ENCODE assay signal across 27 cellular contexts in the genomic region with DNA sequence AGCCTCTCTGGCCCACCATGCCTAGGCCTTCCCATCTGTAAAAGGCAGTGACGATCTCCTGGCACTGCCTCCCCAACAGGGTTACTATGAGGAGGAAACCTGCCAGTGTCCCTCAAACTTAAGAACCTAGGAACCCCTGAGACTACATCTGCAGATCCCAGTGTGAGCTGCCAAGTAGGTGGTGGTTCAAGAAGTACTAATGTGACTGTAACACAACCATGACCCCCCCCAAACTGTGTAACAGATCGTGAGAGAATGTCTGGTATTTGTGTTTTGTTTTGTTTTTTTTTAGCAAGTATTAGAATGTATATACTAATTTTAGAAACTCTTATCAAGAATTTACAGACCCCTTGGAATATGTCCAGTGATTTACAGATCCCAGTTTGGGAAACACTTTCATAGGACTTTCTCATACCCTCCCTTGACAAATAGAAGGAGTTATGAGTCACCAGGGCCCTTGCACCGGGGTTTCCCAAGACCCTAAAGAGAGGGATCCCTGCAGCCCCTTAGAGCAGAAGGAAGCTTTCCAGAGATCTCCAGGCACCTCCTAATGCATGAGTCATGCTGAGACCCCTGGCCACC.
DNase-seq lines count a peak whose midpoint lies in the region; ATAC-seq, FAIRE-seq and TF ChIP-seq lines count a peak whose summit lies in the region.
"Had no signal": no experiment of that assay in that cellular context is flagged by ENCODE, and none has a peak within 500 bp of the region (broad histone marks: within the 10 kb centered on the region; RNA-seq: fewer than 3 reads in every experiment).

No MANE protein-coding gene starts in this region.

- peaks cover 6% of the 10 kb centered on the region for H3K36me3 Mint-ChIP-seq in nephron (ENCODE audit: low read depth)
- H3K36me3 Mint-ChIP-seq in stimulated activated naive B cell treated with anti-CD40 and anti-IgM and Interleukin-4, amounts not matched to agents 10 μg/mL and 1 μg/mL and 100 μg/mL, for 72 hours, result no peaks in the 10 kb centered on the region
- H3K36me3 Mint-ChIP-seq: activated naive CD4-positive, alpha-beta T cell treated with anti-CD3 and anti-CD28 coated beads, Interleukin-2, amount 10 ng/mL, durations not matched to agents 7 days and 5 days had no signal

- no peaks in the 10 kb centered on the region for H3F3A ChIP-seq in PC-3 (ENCODE audit: low read length, unreplicated experiment)

- POLR2A ChIA-PET in PC-3 (lab: Charles Lee; ENCODE audit: unreplicated experiment), result no interaction called here
- POLR2A ChIA-PET in endothelial cell of umbilical vein (lab: Charles Lee), result no interaction called here

- ATAC-seq in PC-3, result no peak
- no peak for ATAC-seq in stimulated activated naive B cell treated with anti-CD40 and anti-IgM and Interleukin-4, amounts not matched to agents 10 μg/mL and 1 μg/mL and 100 μg/mL, for 72 hours (replicated peaks)
- ATAC-seq in HG03520 (IDR thresholded peaks at IDR 0.05; ENCODE audit: unreplicated experiment), result no peak

- H3K36me3 ChIP-seq in PC-3 (ENCODE audit: low read depth, low read length) (no peaks in the 10 kb centered on the region), endothelial cell of umbilical vein (ENCODE audit: control insufficient read depth in 2 of 2, extremely low read depth in 1 of 2, insufficient read depth in 2 of 2, low read length in 2 of 2) (no peaks in the 10 kb centered on the region), stomach (no peaks in the 10 kb centered on the region)
- H3K36me3 ChIP-seq: colonic mucosa, esophagus squamous epithelium, tibial artery had no signal

- TF ChIP-seq CTCF in PC-3 (conservative IDR thresholded peaks at IDR 0.05; ENCODE audit: low read depth, low read length), result no peak
- no peak for TF ChIP-seq CTCF in endothelial cell of umbilical vein (IDR thresholded peaks at IDR 0.05; ENCODE audit: extremely low read depth in 1 of 2, insufficient read depth in 1 of 2, low read depth in 1 of 2, low read length in 2 of 2)
- no peak for TF ChIP-seq CTCF in nephron (IDR thresholded peaks at IDR 0.05; ENCODE audit: unreplicated experiment in 3 of 3)
- TF ChIP-seq CTCF in stomach (IDR thresholded peaks at IDR 0.05), result no peak

- peak overlapping the region in 1 of 3 experiments; percentile 39 for H3K4me3 Mint-ChIP-seq in nephron
- no peak overlapping the region for H3K4me3 Mint-ChIP-seq in stimulated activated naive B cell treated with anti-CD40 and anti-IgM and Interleukin-4, amounts not matched to agents 10 μg/mL and 1 μg/mL and 100 μg/mL, for 72 hours
- H3K4me3 Mint-ChIP-seq: activated naive CD4-positive, alpha-beta T cell treated with anti-CD3 and anti-CD28 coated beads, Interleukin-2, amount 10 ng/mL, durations not matched to agents 7 days and 5 days; activated T-helper 1 cell treated with anti-CD3 and anti-CD28 coated beads, Interleukin-12 subunit alpha, Interleukin-12 subunit beta, Interleukin-2, Interleukin-4 antibody, amounts not matched to agents 30 ng/mL and 10 ng/mL and 1 ng/mL, durations not matched to agents 14 hours and 24 hours and 36 hours; CD4-positive, alpha-beta T cell; stimulated activated naive CD8-positive, alpha-beta T cell treated with anti-CD3 and anti-CD28 coated beads, Interleukin-15, Interleukin-2, amounts not matched to agents 100 ng/mL and 50 ng/mL, for 24 hours had no signal

- H3K4me1 ChIP-seq in PC-3 (ENCODE audit: insufficient read depth, low read length) (peaks cover 19% of the 10 kb centered on the region), endothelial cell of umbilical vein (ENCODE audit: control insufficient read depth, extremely low read depth, insufficient read depth, low read length) (no peaks in the 10 kb centered on the region), stomach (peaks cover 0 to 14% (median 3%) of the 10 kb centered on the region in 4 donors)
- H3K4me1 ChIP-seq: colonic mucosa had no signal

- H3K9me3 ChIP-seq in PC-3 (ENCODE audit: low read length) (no peaks in the 10 kb centered on the region), endothelial cell of umbilical vein (replicated peaks; ENCODE audit: control insufficient read depth, insufficient read depth, low read length) (no peaks in the 10 kb centered on the region), stomach (no peaks in the 10 kb centered on the region)
- H3K9me3 ChIP-seq: colonic mucosa, esophagus squamous epithelium, tibial artery had no signal

- DNase-seq in Daoy (ENCODE audit: low read depth), result peak; percentile 27
- DNase-seq in PC-3, result peak; percentile 51
- DNase-seq in endothelial cell of umbilical vein (ENCODE audit: low read depth, low spot score), result peak; percentile 24
- DNase-seq in AG20443 (ENCODE audit: low spot score), result no peak
- DNase-seq in stimulated activated naive B cell treated with anti-CD40 and anti-IgM and Interleukin-4, amounts not matched to agents 10 μg/mL and 1 μg/mL and 100 μg/mL, for 72 hours, result no peak
- DNase-seq in stomach, result no peak
- DNase-seq: activated CD4-positive, alpha-beta T cell treated with anti-CD3 and anti-CD28 coated beads, Interleukin-2, amount 50 U/mL, for 4 hours; activated CD4-positive, CD25-positive, alpha-beta regulatory T cell; activated naive CD4-positive, alpha-beta T cell treated with anti-CD3 and anti-CD28 coated beads, Interleukin-2, amount 10 ng/mL, durations not matched to agents 7 days and 5 days; aorta; CD4-positive, alpha-beta T cell; colonic mucosa; esophagus squamous epithelium; kidney glomerular epithelial cell; mammary epithelial cell; NCI-H1105; NCI-H2029 treated with DMSO at 0.1 percent for 48 hours; NCI-H2227 treated with DMSO at 0.1 percent for 48 hours; nucleus accumbens; SHP77 treated with DMSO at 0.1 percent for 48 hours; SW 1271; tibial artery had no signal

- no peaks in the 10 kb centered on the region for H3K79me2 ChIP-seq in PC-3 (ENCODE audit: low read length)
- no peaks in the 10 kb centered on the region for H3K79me2 ChIP-seq in endothelial cell of umbilical vein (ENCODE audit: control insufficient read depth, insufficient read depth, low read length)

- H3K27me3 Mint-ChIP-seq in nephron (ENCODE audit: low read depth), result peaks cover 8% of the 10 kb centered on the region
- H3K27me3 Mint-ChIP-seq in stimulated activated naive B cell treated with anti-CD40 and anti-IgM and Interleukin-4, amounts not matched to agents 10 μg/mL and 1 μg/mL and 100 μg/mL, for 72 hours, result no peaks in the 10 kb centered on the region
- H3K27me3 Mint-ChIP-seq: stimulated activated naive CD8-positive, alpha-beta T cell treated with anti-CD3 and anti-CD28 coated beads, Interleukin-15, Interleukin-2, amounts not matched to agents 100 ng/mL and 50 ng/mL, for 24 hours had no signal

- WGBS in stomach, 5 donors, result 46 to 60% (median 53%) methylated on average over 3 of the region's 3 CpGs

- no peak for TF ChIP-seq EP300 in stomach (IDR thresholded peaks at IDR 0.05)

- H3K27ac ChIP-seq in PC-3 (ENCODE audit: low read length) (peak overlapping the region; percentile 21), endothelial cell of umbilical vein (ENCODE audit: insufficient read depth, low read depth, low read length) (no peak overlapping the region), stomach (no peak overlapping the region)
- H3K27ac ChIP-seq: colonic mucosa, esophagus squamous epithelium, HL-60, tibial artery had no signal

- H3K9ac ChIP-seq in PC-3 (ENCODE audit: low read length) (peak overlapping the region; percentile 35; the same call in 1 of the 2 replicates), endothelial cell of umbilical vein (replicated peaks; ENCODE audit: extremely low read depth, insufficient read depth, low read length) (no peak overlapping the region)

- FAIRE-seq in endothelial cell of umbilical vein (lab: Jason Lieb, UNC), result no peak

- TF ChIP-seq POLR2A in endothelial cell of umbilical vein (IDR thresholded peaks at IDR 0.05; ENCODE audit: low read depth, low read length) (no peak), stomach (IDR thresholded peaks at IDR 0.05) (no peak)

- H3K27ac Mint-ChIP-seq in nephron, result peak overlapping the region; percentile 94 to 98 (median 96)
- no peak overlapping the region for H3K27ac Mint-ChIP-seq in stimulated activated naive B cell treated with anti-CD40 and anti-IgM and Interleukin-4, amounts not matched to agents 10 μg/mL and 1 μg/mL and 100 μg/mL, for 72 hours
- H3K27ac Mint-ChIP-seq: activated naive CD4-positive, alpha-beta T cell treated with anti-CD3 and anti-CD28 coated beads, Interleukin-2, amount 10 ng/mL, durations not matched to agents 7 days and 5 days; activated T-helper 1 cell treated with anti-CD3 and anti-CD28 coated beads, Interleukin-12 subunit alpha, Interleukin-12 subunit beta, Interleukin-2, Interleukin-4 antibody, amounts not matched to agents 30 ng/mL and 10 ng/mL and 1 ng/mL, durations not matched to agents 14 hours and 24 hours and 36 hours; CD4-positive, alpha-beta T cell; stimulated activated naive CD8-positive, alpha-beta T cell treated with anti-CD3 and anti-CD28 coated beads, Interleukin-15, Interleukin-2, amounts not matched to agents 100 ng/mL and 50 ng/mL, for 24 hours had no signal

- intact Hi-C loops in PC-3 (cut with micrococcal nuclease), result no loop called here
- intact Hi-C loops in endothelial cell of umbilical vein (cut with micrococcal nuclease), result loop anchor here (10.0 kb wide), 1 partner anchor 157 kb away; no protein-coding TSS in a partner anchor
- intact Hi-C loops in stomach (cut with DNase I; ENCODE audit: low total_unique reads), result loop anchor here (5.0 to 10.0 kb wide), 2 partner anchors 80 to 307 kb away; partner anchors contain the start of gene SEMA5B

- H3K27me3 ChIP-seq in PC-3 (ENCODE audit: low read length) (no peaks in the 10 kb centered on the region), endothelial cell of umbilical vein (ENCODE audit: control insufficient read depth in 2 of 2, insufficient read depth in 2 of 2, low read length in 2 of 2) (peaks cover 2 to 4% of the 10 kb centered on the region in 2 experiments), stomach (no peaks in the 10 kb centered on the region)
- H3K27me3 ChIP-seq: colonic mucosa, tibial artery had no signal

- H3K4me3 ChIP-seq in PC-3 (ENCODE audit: low read length) (no peak overlapping the region), endothelial cell of umbilical vein (replicated peaks in 1 of 3; ENCODE audit: insufficient read depth in 1 of 3, low read depth in 1 of 3, low read length in 3 of 3) (no peak overlapping the region), stomach (no peak overlapping the region)
- H3K4me3 ChIP-seq: colonic mucosa, esophagus squamous epithelium, tibial artery had no signal

- no peak overlapping the region for H2AFZ ChIP-seq in PC-3 (ENCODE audit: low read length)
- no peak overlapping the region for H2AFZ ChIP-seq in endothelial cell of umbilical vein (ENCODE audit: low read depth, low read length)

- dilution Hi-C loops in endothelial cell of umbilical vein (cut with MboI; ENCODE audit: extremely low pct_ligation_motif_present, low sequenced_read_pairs), result no loop called here

- H3K9me1 ChIP-seq in endothelial cell of umbilical vein (replicated peaks; ENCODE audit: control insufficient read depth, extremely low read depth, insufficient read depth, low read length), result no peaks in the 10 kb centered on the region

- H4K20me1 ChIP-seq in PC-3 (ENCODE audit: low read length) (no peaks in the 10 kb centered on the region), endothelial cell of umbilical vein (replicated peaks; ENCODE audit: control insufficient read depth, extremely low read depth, insufficient read depth, low read length) (no peaks in the 10 kb centered on the region)

- H3K4me2 ChIP-seq in PC-3 (ENCODE audit: low read length) (peak overlapping the region; percentile 30), endothelial cell of umbilical vein (ENCODE audit: insufficient read depth, low read length) (no peak overlapping the region)

- peaks cover 5% of the 10 kb centered on the region for H3K9me3 Mint-ChIP-seq in nephron
- no peaks in the 10 kb centered on the region for H3K9me3 Mint-ChIP-seq in stimulated activated naive B cell treated with anti-CD40 and anti-IgM and Interleukin-4, amounts not matched to agents 10 μg/mL and 1 μg/mL and 100 μg/mL, for 72 hours
- H3K9me3 Mint-ChIP-seq: activated naive CD4-positive, alpha-beta T cell treated with anti-CD3 and anti-CD28 coated beads, Interleukin-2, amount 10 ng/mL, durations not matched to agents 7 days and 5 days; activated T-helper 1 cell treated with anti-CD3 and anti-CD28 coated beads, Interleukin-12 subunit alpha, Interleukin-12 subunit beta, Interleukin-2, Interleukin-4 antibody, amounts not matched to agents 30 ng/mL and 10 ng/mL and 1 ng/mL, durations not matched to agents 14 hours and 24 hours and 36 hours; CD4-positive, alpha-beta T cell had no signal

- CTCF ChIA-PET in PC-3 (lab: Charles Lee), result no interaction called here
- CTCF ChIA-PET in endothelial cell of umbilical vein (lab: Charles Lee), result interaction anchor here (1.3 kb wide), 1 partner anchor 47 kb away, joined by 3 read pairs; no protein-coding TSS in a partner anchor

- no peaks in the 10 kb centered on the region for H3K9me2 ChIP-seq in PC-3 (replicated peaks; ENCODE audit: low read length)

- no TSS peak for BruUV-seq in PC-3 (replicated peaks; lab: Mats Ljungman, UMichigan)
- no TSS peak for BruUV-seq in endothelial cell of umbilical vein (replicated peaks; lab: Mats Ljungman, UMichigan)

- peaks cover 62% of the 10 kb centered on the region for H3K4me1 Mint-ChIP-seq in nephron
- peaks cover 37 to 53% of the 10 kb centered on the region in 2 donors for H3K4me1 Mint-ChIP-seq in stimulated activated naive B cell treated with anti-CD40 and anti-IgM and Interleukin-4, amounts not matched to agents 10 μg/mL and 1 μg/mL and 100 μg/mL, for 72 hours
- H3K4me1 Mint-ChIP-seq: activated naive CD4-positive, alpha-beta T cell treated with anti-CD3 and anti-CD28 coated beads, Interleukin-2, amount 10 ng/mL, durations not matched to agents 7 days and 5 days had no signal

Comparison
In these comparisons a context has a peak if more than half of its experiments do, and no peak if none do; other contexts are left out.
1. DNase-seq: peak in Daoy (single experiment), PC-3 (single experiment) and endothelial cell of umbilical vein (single experiment); none in AG20443 (single experiment), stimulated activated naive B cell treated with anti-CD40 and anti-IgM and Interleukin-4, amounts not matched to agents 10 μg/mL and 1 μg/mL and 100 μg/mL, for 72 hours (single experiment) and stomach (single experiment).